Comparison of ENCODE assay signal across 12 cellular contexts in genomic region chr3:72483554-72484104, GRCh38. TPM values are rescaled to one million over a fixed set of nuclear protein-coding genes. Genes with fewer than 3 reads are reported as not detected.
DNase-seq lines count a peak whose midpoint lies in the region; ATAC-seq, FAIRE-seq and TF ChIP-seq lines count a peak whose summit lies in the region.
"Had no signal": no experiment of that assay in that cellular context is flagged by ENCODE, and none has a peak within 500 bp of the region (broad histone marks: within the 10 kb centered on the region; RNA-seq: fewer than 3 reads in every experiment).

No MANE protein-coding gene starts in this region.

- H3K27ac ChIP-seq in SJCRH30 (no peak overlapping the region), endothelial cell of umbilical vein (ENCODE audit: insufficient read depth, low read depth, low read length) (peak overlapping the region; percentile 44), skeletal muscle tissue (ENCODE audit: low read depth, low read length) (peak overlapping the region; percentile 90)
- H3K27ac ChIP-seq: brain microvascular endothelial cell, foreskin keratinocyte had no signal

- no peaks in the 10 kb centered on the region for H3K9me1 ChIP-seq in endothelial cell of umbilical vein (replicated peaks; ENCODE audit: control insufficient read depth, extremely low read depth, insufficient read depth, low read length)

- no peaks in the 10 kb centered on the region for H4K20me1 ChIP-seq in endothelial cell of umbilical vein (replicated peaks; ENCODE audit: control insufficient read depth, extremely low read depth, insufficient read depth, low read length)

- dilution Hi-C loops in endothelial cell of umbilical vein (cut with MboI; ENCODE audit: extremely low pct_ligation_motif_present, low sequenced_read_pairs) = no loop called here

- intact Hi-C loops in endothelial cell of umbilical vein (cut with micrococcal nuclease) = loop anchor here (1.0 to 10.0 kb wide), 3 partner anchors 36 to 341 kb away; no protein-coding TSS in a partner anchor
- intact Hi-C loops in CD14-positive monocyte (cut with micrococcal nuclease) = loop anchor here (5.0 kb wide), 1 partner anchor 36 kb away; the partner anchor contains the start of gene RYBP (in 2 of the 2)

- H3K4me3 ChIP-seq in SJCRH30 (peak overlapping the region; percentile 45), endothelial cell of umbilical vein (replicated peaks in 1 of 3; ENCODE audit: insufficient read depth in 1 of 3, low read depth in 1 of 3, low read length in 3 of 3) (peak overlapping the region in 1 of 3 experiments; percentile 73), skeletal muscle tissue (ENCODE audit: low read length in 3 of 3) (no peak overlapping the region)

- no peak for TF ChIP-seq POLR2A in endothelial cell of umbilical vein (IDR thresholded peaks at IDR 0.05; ENCODE audit: low read depth, low read length)

- no peak for DNase-seq in activated T-cell treated with anti-CD3 and anti-CD28 coated beads, Interleukin-2, amount 50 U/mL, for 72 hours
- no peak for DNase-seq in activated T-cell treated with anti-CD3 and anti-CD28 coated beads, Interleukin-2, amount 50 U/mL, for 1 hour
- no peak for DNase-seq in SJCRH30
- no peak for DNase-seq in endothelial cell of umbilical vein (ENCODE audit: low read depth, low spot score)
- DNase-seq in CD14-positive monocyte (ENCODE audit: low spot score) = no peak
- no peak for DNase-seq in DMS 273 (lab: John Stamatoyannopoulos, UW; ENCODE audit: unreplicated experiment)
- DNase-seq: NCI-H446 treated with DMSO at 0.1 percent for 48 hours had no signal

- CTCF ChIA-PET in endothelial cell of umbilical vein (lab: Charles Lee) = interaction anchor here (0.9 to 1.5 kb wide), 5 partner anchors 10 to 182 kb away, joined by 3 to 7 read pairs (median 3); no protein-coding TSS in a partner anchor

- peaks cover 97% of the 10 kb centered on the region for H3K4me1 Mint-ChIP-seq in activated T-cell treated with anti-CD3 and anti-CD28 coated beads, Interleukin-2, amount 50 U/mL, for 72 hours (ENCODE audit: low read depth)
- peaks cover 32% of the 10 kb centered on the region for H3K4me1 Mint-ChIP-seq in CD14-positive monocyte

- H3K4me1 ChIP-seq in SJCRH30 = peaks cover 20% of the 10 kb centered on the region
- H3K4me1 ChIP-seq in endothelial cell of umbilical vein (ENCODE audit: control insufficient read depth, extremely low read depth, insufficient read depth, low read length) = peaks cover 15% of the 10 kb centered on the region
- peaks cover 20 to 27% (median 27%) of the 10 kb centered on the region in 3 donors for H3K4me1 ChIP-seq in skeletal muscle tissue (ENCODE audit: control insufficient read depth in 3 of 3, insufficient read depth in 3 of 3, low read length in 3 of 3)

- no peak overlapping the region for H2AFZ ChIP-seq in endothelial cell of umbilical vein (ENCODE audit: low read depth, low read length)

- peaks cover 10 to 13% of the 10 kb centered on the region in 2 donors for H3K9me3 Mint-ChIP-seq in activated T-cell treated with anti-CD3 and anti-CD28 coated beads, Interleukin-2, amount 50 U/mL, for 72 hours
- H3K9me3 Mint-ChIP-seq in CD14-positive monocyte = peaks cover 0 to 6% (median 6%) of the 10 kb centered on the region in 7 donors

- H3K36me3 ChIP-seq in SJCRH30 (no peaks in the 10 kb centered on the region), endothelial cell of umbilical vein (ENCODE audit: control insufficient read depth in 2 of 2, extremely low read depth in 1 of 2, insufficient read depth in 2 of 2, low read length in 2 of 2) (no peaks in the 10 kb centered on the region), skeletal muscle tissue (ENCODE audit: control insufficient read depth in 3 of 3, insufficient read depth in 3 of 3, low read length in 3 of 3) (no peaks in the 10 kb centered on the region)
- H3K36me3 ChIP-seq: brain microvascular endothelial cell, neutrophil had no signal

- H3K36me3 Mint-ChIP-seq in activated T-cell treated with anti-CD3 and anti-CD28 coated beads, Interleukin-2, amount 50 U/mL, for 72 hours (ENCODE audit: insufficient read depth in 2 of 2) = peaks cover 19 to 28% of the 10 kb centered on the region in 2 donors
- H3K36me3 Mint-ChIP-seq in CD14-positive monocyte = no peaks in the 10 kb centered on the region

- FAIRE-seq in endothelial cell of umbilical vein (lab: Jason Lieb, UNC) = peak; percentile 21

- H3K79me2 ChIP-seq in endothelial cell of umbilical vein (ENCODE audit: control insufficient read depth, insufficient read depth, low read length) = no peaks in the 10 kb centered on the region

- BruUV-seq in endothelial cell of umbilical vein (replicated peaks; lab: Mats Ljungman, UMichigan) = no TSS peak

- peak overlapping the region; percentile 72 for H3K4me2 ChIP-seq in endothelial cell of umbilical vein (ENCODE audit: insufficient read depth, low read length)

- no peaks in the 10 kb centered on the region for H3K27me3 Mint-ChIP-seq in activated T-cell treated with anti-CD3 and anti-CD28 coated beads, Interleukin-2, amount 50 U/mL, for 72 hours (ENCODE audit: low read depth)
- H3K27me3 Mint-ChIP-seq in CD14-positive monocyte (ENCODE audit: low read depth in 3 of 3) = peaks cover 0 to 2% (median 1%) of the 10 kb centered on the region in 3 donors

- no peaks in the 10 kb centered on the region for H3K27me3 ChIP-seq in SJCRH30
- H3K27me3 ChIP-seq in endothelial cell of umbilical vein (ENCODE audit: control insufficient read depth in 2 of 2, insufficient read depth in 2 of 2, low read length in 2 of 2) = no peaks in the 10 kb centered on the region
- H3K27me3 ChIP-seq in skeletal muscle tissue (ENCODE audit: control insufficient read depth in 3 of 3, insufficient read depth in 3 of 3, low read length in 3 of 3) = no peaks in the 10 kb centered on the region
- H3K27me3 ChIP-seq: brain microvascular endothelial cell, foreskin keratinocyte, neutrophil had no signal

- H3K9me3 ChIP-seq in SJCRH30 (replicated peaks) (no peaks in the 10 kb centered on the region), endothelial cell of umbilical vein (replicated peaks; ENCODE audit: control insufficient read depth, insufficient read depth, low read length) (no peaks in the 10 kb centered on the region), skeletal muscle tissue (ENCODE audit: control insufficient read depth in 3 of 3, low read length in 3 of 3) (no peaks in the 10 kb centered on the region)
- H3K9me3 ChIP-seq: neutrophil had no signal

- H3K9ac ChIP-seq in endothelial cell of umbilical vein (replicated peaks; ENCODE audit: extremely low read depth, insufficient read depth, low read length) (peak overlapping the region; percentile 68), skeletal muscle tissue (ENCODE audit: low read depth in 1 of 3, low read length in 3 of 3) (no peak overlapping the region)

- TF ChIP-seq CTCF in endothelial cell of umbilical vein (IDR thresholded peaks at IDR 0.05; ENCODE audit: extremely low read depth in 1 of 2, insufficient read depth in 1 of 2, low read depth in 1 of 2, low read length in 2 of 2) (no peak), CD14-positive monocyte (IDR thresholded peaks at IDR 0.05) (no peak)

- ATAC-seq in activated T-cell treated with anti-CD3 and anti-CD28 coated beads, Interleukin-2, amount 50 U/mL, for 72 hours (replicated peaks in 1 of 2) = no peak
- ATAC-seq in GM19455 (IDR thresholded peaks at IDR 0.05; ENCODE audit: unreplicated experiment) = no peak

- POLR2A ChIA-PET in endothelial cell of umbilical vein (lab: Charles Lee) = no interaction called here

- H3K4me3 Mint-ChIP-seq in activated T-cell treated with anti-CD3 and anti-CD28 coated beads, Interleukin-2, amount 50 U/mL, for 72 hours = peak overlapping the region; percentile 66 to 72
- H3K4me3 Mint-ChIP-seq in CD14-positive monocyte = no peak overlapping the region

- H3K27ac Mint-ChIP-seq in activated T-cell treated with anti-CD3 and anti-CD28 coated beads, Interleukin-2, amount 50 U/mL, for 72 hours = peak overlapping the region; percentile 94
- peak overlapping the region in 1 of 7 donors; percentile 81 for H3K27ac Mint-ChIP-seq in CD14-positive monocyte

TF ChIP-seq in endothelial cell of umbilical vein, 7 proteins besides CTCF, POLR2A, EP300 and RAD21:
- TF ChIP-seq JUN (IDR thresholded peaks at IDR 0.05; ENCODE audit: borderline replicate concordance, insufficient read depth, insufficient read length, low read depth) = no peak
- no peak for TF ChIP-seq GATA2 (IDR thresholded peaks at IDR 0.05; ENCODE audit: insufficient read depth, insufficient read length, low read depth, low read length)
- TF ChIP-seq FOS (IDR thresholded peaks at IDR 0.05; ENCODE audit: borderline replicate concordance, insufficient read depth, low read length) = no peak
- TF ChIP-seq MYC (IDR thresholded peaks at IDR 0.05; ENCODE audit: low read depth, low read length) = no peak
- TF ChIP-seq POLR2AphosphoS5 (IDR thresholded peaks at IDR 0.05; ENCODE audit: insufficient read depth, low read depth, low read length) = no peak
- no peak for TF ChIP-seq EZH2 (IDR thresholded peaks at IDR 0.05; ENCODE audit: borderline replicate concordance, low read depth, low read length, severe bottlenecking)
- no peak for TF ChIP-seq MAX (IDR thresholded peaks at IDR 0.05; ENCODE audit: insufficient read depth, insufficient read length)

RNA-seq across cellular contexts. Expression of gene RYBP, which starts 37.2 kb away (rescaled TPM):
- total RNA-seq in activated T-cell treated with anti-CD3 and anti-CD28 coated beads, Interleukin-2, amount 50 U/mL, for 72 hours = 10 to 100 TPM; 59.2 to 66.6 TPM
- total RNA-seq in SJCRH30 (2014; rRNA removed; shearing (Covaris generic)) = 11.3 and 12.4 TPM in 2 replicates
- total RNA-seq in endothelial cell of umbilical vein (7.5 and 7.6 TPM in 2 replicates), skeletal muscle tissue (9.9 TPM)
- polyA plus RNA-seq in endothelial cell of umbilical vein (2.1 and 2.9 TPM in 2 replicates), CD14-positive monocyte (1 to 10 TPM; 1.2 to 2.2 TPM)
- polyA plus RNA-seq in endothelial cell of umbilical vein (2011; cell fraction: cytosol; rRNA removed) = 3.4 and 3.6 TPM in 2 replicates
- polyA plus RNA-seq in endothelial cell of umbilical vein (2011; cell fraction: nucleus; rRNA removed) = 5.0 and 5.5 TPM in 2 replicates
- polyA plus RNA-seq in endothelial cell of umbilical vein (2012) = 5.3 and 6.9 TPM in 2 replicates
- 3.4 and 3.5 TPM in 2 replicates for polyA minus RNA-seq in endothelial cell of umbilical vein
- polyA minus RNA-seq in endothelial cell of umbilical vein (2011; cell fraction: cytosol; rRNA and poly(A)+ RNA removed) = 3.3 TPM
- polyA minus RNA-seq in endothelial cell of umbilical vein (2011; cell fraction: nucleus; rRNA and poly(A)+ RNA removed) = 4.9 and 5.4 TPM in 2 replicates

Comparison
In these comparisons a context has a peak if more than half of its experiments do, and no peak if none do; other contexts are left out.
1. H3K4me3 Mint-ChIP-seq: peak in activated T-cell treated with anti-CD3 and anti-CD28 coated beads, Interleukin-2, amount 50 U/mL, for 72 hours (2 of 2); none in CD14-positive monocyte (0 of 2).